ENCODE assay signal across 24 cellular contexts in genomic region chr14:95321693-95322455, GRCh38. TPM values are rescaled to one million over a fixed set of nuclear protein-coding genes. Genes with fewer than 3 reads are reported as not detected.
DNase-seq lines count a peak whose midpoint lies in the region; ATAC-seq, FAIRE-seq and TF ChIP-seq lines count a peak whose summit lies in the region.
"Had no signal": no experiment of that assay in that cellular context is flagged by ENCODE, and none has a peak within 500 bp of the region (broad histone marks: within the 10 kb centered on the region; RNA-seq: fewer than 3 reads in every experiment).

No MANE protein-coding gene starts in this region.

- H3K4me1 Mint-ChIP-seq in CD4-positive, alpha-beta T cell (ENCODE audit: low read depth) = peaks cover 15% of the 10 kb centered on the region
- peaks cover 33% of the 10 kb centered on the region for H3K4me1 Mint-ChIP-seq in activated B cell treated with CpG ODN at 0.5 μM for 24 hours

- H3K4me3 Mint-ChIP-seq in CD4-positive, alpha-beta T cell = peak overlapping the region; percentile 76
- H3K4me3 Mint-ChIP-seq in activated B cell treated with CpG ODN at 0.5 μM for 24 hours = peak overlapping the region; percentile 50
- H3K4me3 Mint-ChIP-seq: stimulated activated effector memory CD8-positive, alpha-beta T cell treated with anti-CD3 and anti-CD28 coated beads, Interleukin-12 subunit alpha, Interleukin-12 subunit beta, amount 100 ng/mL, for 72 hours; T-helper 1 cell treated with Interleukin-12 subunit alpha and Interleukin-12 subunit beta and Interleukin-4 antibody, amounts not matched to agents 30 μg/mL and 1 μg/mL, for 36 hours; WTC11 had no signal

- FAIRE-seq in kidney (lab: Jason Lieb, UNC) = no peak
- FAIRE-seq: endothelial cell of umbilical vein, GM18507 had no signal

- H3K9ac ChIP-seq in kidney (ENCODE audit: low read length in 2 of 2) = peak overlapping the region in 1 of 2 donors; percentile 20
- no peak overlapping the region for H3K9ac ChIP-seq in parathyroid adenoma
- H3K9ac ChIP-seq: GM23248 had no signal

- H3K4me1 ChIP-seq in kidney (ENCODE audit: control insufficient read depth in 1 of 2, insufficient read depth in 1 of 2, low read depth in 1 of 2, low read length in 2 of 2) = peaks cover 9 to 17% of the 10 kb centered on the region in 2 donors
- peaks cover 5% of the 10 kb centered on the region for H3K4me1 ChIP-seq in parathyroid adenoma

- no peaks in the 10 kb centered on the region for H3K9me3 ChIP-seq in CD4-positive, alpha-beta T cell (ENCODE audit: control insufficient read depth, low read length)
- no peaks in the 10 kb centered on the region for H3K9me3 ChIP-seq in kidney (ENCODE audit: control insufficient read depth in 1 of 2, low read length in 2 of 2)
- H3K9me3 ChIP-seq in parathyroid adenoma (ENCODE audit: control insufficient read depth, low read length) = no peaks in the 10 kb centered on the region
- H3K9me3 ChIP-seq: neutrophil, right lobe of liver, thoracic aorta had no signal

- H3K79me2 ChIP-seq in parathyroid adenoma = no peaks in the 10 kb centered on the region

- H3K36me3 Mint-ChIP-seq in CD4-positive, alpha-beta T cell (ENCODE audit: low read depth) = no peaks in the 10 kb centered on the region
- H3K36me3 Mint-ChIP-seq in activated B cell treated with CpG ODN at 0.5 μM for 24 hours (ENCODE audit: low read depth) = no peaks in the 10 kb centered on the region
- H3K36me3 Mint-ChIP-seq: activated naive CD4-positive, alpha-beta T cell treated with anti-CD3 and anti-CD28 coated beads, Interleukin-2, amount 50 U/mL, for 24 hours; stimulated activated effector memory CD8-positive, alpha-beta T cell treated with anti-CD3 and anti-CD28 coated beads, Interleukin-12 subunit alpha, Interleukin-12 subunit beta, amount 100 ng/mL, for 72 hours had no signal

- peaks cover 30% of the 10 kb centered on the region for H3K27me3 Mint-ChIP-seq in CD4-positive, alpha-beta T cell
- H3K27me3 Mint-ChIP-seq in activated B cell treated with CpG ODN at 0.5 μM for 24 hours = no peaks in the 10 kb centered on the region

- H3K4me2 ChIP-seq in parathyroid adenoma (ENCODE audit: low read length) = no peak overlapping the region

- H3K4me3 ChIP-seq in kidney (ENCODE audit: low read length in 2 of 2) (no peak overlapping the region), parathyroid adenoma (ENCODE audit: low read depth, low read length) (no peak overlapping the region)
- H3K4me3 ChIP-seq: GM23248, right lobe of liver, thoracic aorta had no signal

- no peak for DNase-seq in CD4-positive, alpha-beta T cell
- DNase-seq in activated B cell treated with CpG ODN at 0.5 μM for 24 hours (no peak), kidney (no peak), NCI-H146 treated with DMSO at 0.1 percent for 48 hours (lab: John Stamatoyannopoulos, UW; ENCODE audit: unreplicated experiment) (no peak)
- DNase-seq: activated T-cell treated with anti-CD3 and anti-CD28 coated beads, Interleukin-2, amount 50 U/mL, for 48 hours; cortex of kidney; EL; hypothalamus; Kasumi-1; midbrain; right lobe of liver had no signal

- TF ChIP-seq CTCF in CD4-positive, alpha-beta T cell (IDR thresholded peaks at IDR 0.05) = no peak
- TF ChIP-seq CTCF in activated B cell treated with CpG ODN at 0.5 μM for 24 hours (IDR thresholded peaks at IDR 0.05) (no peak), kidney (IDR thresholded peaks at IDR 0.05; ENCODE audit: borderline replicate concordance, extremely low read depth, insufficient read depth) (no peak), parathyroid adenoma (IDR thresholded peaks at IDR 0.05) (no peak)

- peaks cover 10% of the 10 kb centered on the region for H3K27me3 ChIP-seq in CD4-positive, alpha-beta T cell (ENCODE audit: control insufficient read depth, insufficient read depth, low read length)
- no peaks in the 10 kb centered on the region for H3K27me3 ChIP-seq in parathyroid adenoma (ENCODE audit: control insufficient read depth, insufficient read depth, low read length)
- H3K27me3 ChIP-seq: right lobe of liver had no signal

- H3K27ac Mint-ChIP-seq in CD4-positive, alpha-beta T cell = no peak overlapping the region
- peak overlapping the region; percentile 19 for H3K27ac Mint-ChIP-seq in activated B cell treated with CpG ODN at 0.5 μM for 24 hours
- H3K27ac Mint-ChIP-seq: stimulated activated effector memory CD8-positive, alpha-beta T cell treated with anti-CD3 and anti-CD28 coated beads, Interleukin-12 subunit alpha, Interleukin-12 subunit beta, amount 100 ng/mL, for 72 hours; T-helper 1 cell treated with Interleukin-12 subunit alpha and Interleukin-12 subunit beta and Interleukin-4 antibody, amounts not matched to agents 30 μg/mL and 1 μg/mL, for 36 hours; WTC11 had no signal

- intact Hi-C loops in CD4-positive, alpha-beta T cell (cut with DNase I, micrococcal nuclease) = no loop called here
- intact Hi-C loops in activated B cell treated with CpG ODN at 0.5 μM for 24 hours (cut with micrococcal nuclease) (loop anchor here (10.0 kb wide), 1 partner anchor 373 kb away; no protein-coding TSS in a partner anchor), kidney (cut with DNase I) (no loop called here)

- H3K9me3 Mint-ChIP-seq in CD4-positive, alpha-beta T cell = no peaks in the 10 kb centered on the region
- H3K9me3 Mint-ChIP-seq in activated B cell treated with CpG ODN at 0.5 μM for 24 hours = no peaks in the 10 kb centered on the region
- H3K9me3 Mint-ChIP-seq: activated naive CD4-positive, alpha-beta T cell treated with anti-CD3 and anti-CD28 coated beads, Interleukin-2, amount 50 U/mL, for 24 hours; stimulated activated effector memory CD8-positive, alpha-beta T cell treated with anti-CD3 and anti-CD28 coated beads, Interleukin-12 subunit alpha, Interleukin-12 subunit beta, amount 100 ng/mL, for 72 hours; T-helper 1 cell treated with Interleukin-12 subunit alpha and Interleukin-12 subunit beta and Interleukin-4 antibody, amounts not matched to agents 30 μg/mL and 1 μg/mL, for 36 hours had no signal

- H2AFZ ChIP-seq in parathyroid adenoma = peak overlapping the region; percentile 72
- H2AFZ ChIP-seq: GM23248 had no signal

- POLR2A ChIA-PET in CD4-positive, alpha-beta T cell (lab: Charles Lee) = no interaction called here
- POLR2A ChIA-PET in activated B cell treated with CpG ODN at 0.5 μM for 24 hours (lab: Charles Lee) = interaction anchor here (0.6 to 0.8 kb wide), 2 partner anchors 57 to 164 kb away, joined by 3 to 4 read pairs; no protein-coding TSS in a partner anchor

- H3K27ac ChIP-seq in CD4-positive, alpha-beta T cell (ENCODE audit: low read depth, low read length) = no peak overlapping the region
- H3K27ac ChIP-seq in kidney (ENCODE audit: low read depth in 2 of 2, low read length in 2 of 2) (peak overlapping the region; percentile 10 to 90), parathyroid adenoma (no peak overlapping the region)
- H3K27ac ChIP-seq: GM23248, neutrophil, thoracic aorta had no signal

- CTCF ChIA-PET in CD4-positive, alpha-beta T cell (lab: Charles Lee) = no interaction called here
- CTCF ChIA-PET in activated B cell treated with CpG ODN at 0.5 μM for 24 hours (lab: Charles Lee) = no interaction called here

- no peak for ATAC-seq in CD4-positive, alpha-beta T cell (ENCODE audit: poor library complexity)
- no peak for ATAC-seq in activated B cell treated with CpG ODN at 0.5 μM for 24 hours (ENCODE audit: low read depth)
- no peak for ATAC-seq in HG02571 (IDR thresholded peaks at IDR 0.05; ENCODE audit: unreplicated experiment)
- no peak for ATAC-seq in GM19023 (IDR thresholded peaks at IDR 0.05; ENCODE audit: unreplicated experiment)
- ATAC-seq in HG02642 (IDR thresholded peaks at IDR 0.05; ENCODE audit: poor library complexity, unreplicated experiment) = no peak
- ATAC-seq: stimulated activated effector memory CD8-positive, alpha-beta T cell treated with anti-CD3 and anti-CD28 coated beads, Interleukin-12 subunit alpha, Interleukin-12 subunit beta, amount 100 ng/mL, for 72 hours; WTC11 had no signal

- H3K36me3 ChIP-seq in kidney (ENCODE audit: control insufficient read depth in 1 of 2, insufficient read depth in 2 of 2, low read length in 2 of 2) = no peaks in the 10 kb centered on the region
- H3K36me3 ChIP-seq in parathyroid adenoma (ENCODE audit: control insufficient read depth, insufficient read depth, low read length) = no peaks in the 10 kb centered on the region
- H3K36me3 ChIP-seq: neutrophil, right lobe of liver, thoracic aorta had no signal

RNA-seq across cellular contexts. Expression of gene CLMN, which starts 2.2 kb away (rescaled TPM):
- under 1 TPM; 0.27 to 0.67 TPM for total RNA-seq in CD4-positive, alpha-beta T cell
- total RNA-seq in activated B cell treated with CpG ODN at 0.5 μM for 24 hours (23.4 and 23.9 TPM in 2 replicates), kidney (151 TPM)
- polyA plus RNA-seq in kidney (ENCODE audit: insufficient read depth, low read depth, low replicate concordance) = 33.1 TPM

Comparison
In these comparisons a context has a peak if more than half of its experiments do, and no peak if none do; other contexts are left out.
1. H3K27ac ChIP-seq: peak in kidney (2 of 2); none in CD4-positive, alpha-beta T cell (single experiment) and parathyroid adenoma (single experiment).
2. RNA of gene CLMN, which starts 2.2 kb away (total RNA-seq): 151 TPM in kidney (single experiment) and 23.4 to 23.9 TPM in activated B cell treated with CpG ODN at 0.5 μM for 24 hours; 0.27 to 0.67 TPM in CD4-positive, alpha-beta T cell; every median in the first group is over 10 times any median in the second.